Comparison of ENCODE assay signal across 8 cellular contexts in genomic region chr19:33728141-33728540, GRCh38.
"Had no signal": no experiment of that assay in that cellular context is flagged by ENCODE, and none has a peak within 500 bp of the region (broad histone marks: within the 10 kb centered on the region; RNA-seq: fewer than 3 reads in every experiment).

No MANE protein-coding gene starts in this region.

- H3K4me3 ChIP-seq: GM23338, K562 had no signal

- H3K27ac Mint-ChIP-seq: GM23338, H9 had no signal

- H3K4me1 Mint-ChIP-seq: GM23338, H9 had no signal

- ATAC-seq: GM23338, K562 had no signal

- FAIRE-seq: H1, H54, HTR-8/SVneo, K562 had no signal

- DNase-seq: H9, HCEC 1CT, IMR-90 had no signal

- H3K4me3 Mint-ChIP-seq: GM23338, H9 had no signal
